9 cellular contexts compared by ENCODE assay signal in the genomic region with DNA sequence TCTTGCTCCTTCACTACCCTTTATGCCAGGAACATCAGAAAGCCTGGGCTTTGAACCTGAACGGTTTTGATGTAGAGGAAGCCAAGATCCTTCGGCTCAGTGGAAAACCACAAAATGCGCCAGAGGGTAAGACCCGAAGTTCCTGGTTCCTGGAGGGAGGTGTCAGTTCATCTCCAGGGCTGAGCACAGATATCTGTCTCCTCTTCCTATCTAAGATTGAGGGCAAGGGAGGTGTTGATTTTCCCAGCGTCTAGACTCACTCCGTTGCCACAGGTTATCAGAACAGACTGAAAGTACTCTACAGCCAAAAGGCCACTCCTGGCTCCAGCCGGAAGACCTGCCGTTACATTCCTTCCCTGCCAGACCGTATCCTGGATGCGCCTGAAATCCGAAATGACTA. TPM values are rescaled to one million over a fixed set of nuclear protein-coding genes. Genes with fewer than 3 reads are reported as not detected.
DNase-seq lines count a peak whose midpoint lies in the region; ATAC-seq and TF ChIP-seq lines count a peak whose summit lies in the region.
"Had no signal": no experiment of that assay in that cellular context is flagged by ENCODE, and none has a peak within 500 bp of the region (broad histone marks: within the 10 kb centered on the region; RNA-seq: fewer than 3 reads in every experiment).

No MANE protein-coding gene starts in this region.

- H3K27ac ChIP-seq in Karpas-422 (ENCODE audit: low read length) (peak overlapping the region; percentile 84), brain microvascular endothelial cell (no peak overlapping the region)

- peaks cover 40% of the 10 kb centered on the region for H3K36me3 ChIP-seq in Karpas-422 (ENCODE audit: insufficient read depth, low read length)
- H3K36me3 ChIP-seq in brain microvascular endothelial cell (replicated peaks): peaks cover 30% of the 10 kb centered on the region

- H3K36me3 Mint-ChIP-seq in natural killer cell: no peaks in the 10 kb centered on the region

- H3K9me2 ChIP-seq in Karpas-422 (replicated peaks; ENCODE audit: insufficient read depth, low read length): no peaks in the 10 kb centered on the region

- H3K4me1 ChIP-seq in Karpas-422 (ENCODE audit: low read length): peaks cover 31% of the 10 kb centered on the region

- peaks cover 14 to 40% of the 10 kb centered on the region in 2 donors for H3K4me1 Mint-ChIP-seq in natural killer cell

- peaks cover 28% of the 10 kb centered on the region for H3K79me2 ChIP-seq in Karpas-422 (ENCODE audit: low read length)

- peak overlapping the region; percentile 73 for H3K4me2 ChIP-seq in Karpas-422 (ENCODE audit: low read depth, low read length, poor library complexity, severe bottlenecking)

- DNase-seq in COLO668 (lab: John Stamatoyannopoulos, UW; ENCODE audit: unreplicated experiment) (peak; percentile 34), Karpas-422 (no peak), brain microvascular endothelial cell (no peak), natural killer cell (no peak), GM10266 (ENCODE audit: extremely low spot score) (no peak), HUDEP-2 (lab: John Stamatoyannopoulos, UW; ENCODE audit: unreplicated experiment in 76 of 76) (no peak)
- no peak for DNase-seq in stimulated activated CD4-positive, alpha-beta T cell treated with anti-CD3 and anti-CD28 coated beads, Interleukin-2, amount 100 ng/mL, for 48 hours
- DNase-seq: tibial artery had no signal

- intact Hi-C loops in natural killer cell (cut with micrococcal nuclease): loop anchor here (2.0 kb wide), 1 partner anchor 133 kb away; no protein-coding TSS in a partner anchor

- no peaks in the 10 kb centered on the region for H3K27me3 Mint-ChIP-seq in natural killer cell (ENCODE audit: low read depth in 2 of 2)

- H3K27me3 ChIP-seq in Karpas-422 (ENCODE audit: low read length) (no peaks in the 10 kb centered on the region), brain microvascular endothelial cell (replicated peaks) (no peaks in the 10 kb centered on the region)
- H3K27me3 ChIP-seq: tibial artery had no signal

- no peak overlapping the region for H2AFZ ChIP-seq in Karpas-422 (ENCODE audit: low read length)

- no peak for ATAC-seq in natural killer cell
- ATAC-seq in HG02642 (IDR thresholded peaks at IDR 0.05; ENCODE audit: poor library complexity, unreplicated experiment): no peak

- peak overlapping the region in 1 of 2 donors; percentile 31 for H3K27ac Mint-ChIP-seq in natural killer cell

- no peaks in the 10 kb centered on the region for H3K9me3 ChIP-seq in Karpas-422 (ENCODE audit: low read length)
- H3K9me3 ChIP-seq: tibial artery had no signal

- H3K4me3 Mint-ChIP-seq in natural killer cell: peak overlapping the region; percentile 92

- H3K9me3 Mint-ChIP-seq in natural killer cell: no peaks in the 10 kb centered on the region

- peaks cover 9% of the 10 kb centered on the region for H4K20me1 ChIP-seq in Karpas-422 (ENCODE audit: insufficient read depth, low read depth, low read length)

- peak overlapping the region; percentile 92 for H3K9ac ChIP-seq in Karpas-422 (ENCODE audit: low read length)

- TF ChIP-seq CTCF in brain microvascular endothelial cell (IDR thresholded peaks at IDR 0.05; ENCODE audit: low read depth, low read length, missing control alignments) (no peak), natural killer cell (IDR thresholded peaks at IDR 0.05) (no peak), GM10266 (IDR thresholded peaks at IDR 0.05; ENCODE audit: control insufficient read depth, insufficient read depth, low read depth, missing control alignments) (no peak)

- H3K4me3 ChIP-seq in Karpas-422 (ENCODE audit: low read length) (peak overlapping the region; percentile 98), brain microvascular endothelial cell (ENCODE audit: low read depth, low read length) (peak overlapping the region; percentile 80)

- in situ Hi-C loops in brain microvascular endothelial cell (cut with HindIII; ENCODE audit: low pct_ligation_motif_present, low sequenced_read_pairs): no loop called here

RNA-seq across cellular contexts. Expression of a gene that starts 0.9 kb away (rescaled TPM):
- total RNA-seq in Karpas-422 (2014; rRNA removed; shearing (Covaris generic); ENCODE audit: low replicate concordance): 96.9 and 141 TPM in 2 replicates
- total RNA-seq in natural killer cell: 1 to 10 TPM in 1 of 3 donors, under 1 TPM in 2; 0.50 to 2.4 (median 0.96) TPM

RNA-seq across cellular contexts. Expression of a gene that starts 8.1 kb away (rescaled TPM):
- total RNA-seq in Karpas-422 (2014; rRNA removed; shearing (Covaris generic); ENCODE audit: low replicate concordance): 37.4 and 48.5 TPM in 2 replicates
- total RNA-seq in natural killer cell: 10 to 100 TPM; 53.2 to 73.0 (median 67.5) TPM

RNA-seq across cellular contexts. Expression of a gene that starts 22.1 kb away (rescaled TPM):
- not detected in 2 replicates for total RNA-seq in Karpas-422 (2014; rRNA removed; shearing (Covaris generic); ENCODE audit: low replicate concordance)
- total RNA-seq in natural killer cell: 1 to 10 TPM in 1 of 3 donors, under 1 TPM in 2; 0.43 to 1.7 (median 0.48) TPM

RNA-seq across cellular contexts. Expression of a gene that starts 29.9 kb away (rescaled TPM):
- total RNA-seq in Karpas-422 (2014; rRNA removed; shearing (Covaris generic); ENCODE audit: low replicate concordance): 42.5 and 50.7 TPM in 2 replicates
- total RNA-seq in natural killer cell: 10 to 100 TPM; 17.8 to 26.8 (median 22.0) TPM

RNA-seq across cellular contexts. Expression of a gene that starts 30.0 kb away (rescaled TPM):
- total RNA-seq in Karpas-422 (2014; rRNA removed; shearing (Covaris generic); ENCODE audit: low replicate concordance): 24.9 and 31.3 TPM in 2 replicates
- total RNA-seq in natural killer cell: 100 to 1,000 TPM; 103 to 128 (median 123) TPM

Comparison
In these comparisons a context has a peak if more than half of its experiments do, and no peak if none do; other contexts are left out.
1. RNA of a gene that starts 0.9 kb away (total RNA-seq): 96.9 to 141 TPM in Karpas-422; 0.50 to 2.4 TPM in natural killer cell; every median in the first group is over 10 times any median in the second.